In genomic region chr5:598564-598890, GRCh38 we compare ENCODE assay signal across 14 cellular contexts.
"Had no signal": no experiment of that assay in that cellular context is flagged by ENCODE, and none has a peak within 500 bp of the region (broad histone marks: within the 10 kb centered on the region; RNA-seq: fewer than 3 reads in every experiment).

No MANE protein-coding gene starts in this region.

- H3K36me3 Mint-ChIP-seq: activated naive CD8-positive, alpha-beta T cell; brain; WTC11 had no signal

- H3K27ac ChIP-seq: esophagus muscularis mucosa, thyroid gland, vagina had no signal

- H3K4me3 ChIP-seq: esophagus muscularis mucosa, thyroid gland, vagina had no signal

- H3K36me3 ChIP-seq: esophagus muscularis mucosa, thyroid gland, vagina had no signal

- ATAC-seq: left colon, WTC11 had no signal

- H3K27me3 ChIP-seq: thyroid gland, vagina had no signal

- H3K9me3 ChIP-seq: esophagus muscularis mucosa, thyroid gland, vagina had no signal

- H3K4me1 Mint-ChIP-seq: brain, WTC11 had no signal

- H3K27ac Mint-ChIP-seq: activated CD4-positive, alpha-beta T cell treated with anti-CD3 and anti-CD28 coated beads, Interleukin-2, amount 10 ng/mL, durations not matched to agents 24 days and 14 days; activated naive CD8-positive, alpha-beta T cell; brain; WTC11 had no signal

- H3K9me3 Mint-ChIP-seq: activated CD4-positive, alpha-beta T cell treated with anti-CD3 and anti-CD28 coated beads, Interleukin-2, amount 10 ng/mL, durations not matched to agents 24 days and 14 days; brain; WTC11 had no signal

- H3K4me3 Mint-ChIP-seq: activated CD4-positive, alpha-beta T cell treated with anti-CD3 and anti-CD28 coated beads, Interleukin-2, amount 10 ng/mL, durations not matched to agents 24 days and 14 days; activated naive CD8-positive, alpha-beta T cell; brain; WTC11 had no signal

- H3K4me1 ChIP-seq: esophagus muscularis mucosa, thyroid gland, vagina had no signal

- DNase-seq: activated CD4-positive, alpha-beta T cell treated with anti-CD3 and anti-CD28 coated beads, Interleukin-2, amount 10 ng/mL, durations not matched to agents 24 days and 14 days; activated CD8-positive, alpha-beta memory T cell treated with anti-CD3 and anti-CD28 coated beads for 24 hours; activated effector memory CD4-positive, alpha-beta T cell treated with Interleukin-2 at 50 U/mL for 16 hours; amygdala; dermis blood vessel endothelial cell; left colon; stimulated activated CD4-positive, alpha-beta T cell treated with anti-CD3 and anti-CD28 coated beads, Interleukin-4, amount 100 ng/mL, for 24 hours; T-helper 1 cell; thyroid gland had no signal
